Comparison of ENCODE assay signal across 16 cellular contexts in the genomic region with DNA sequence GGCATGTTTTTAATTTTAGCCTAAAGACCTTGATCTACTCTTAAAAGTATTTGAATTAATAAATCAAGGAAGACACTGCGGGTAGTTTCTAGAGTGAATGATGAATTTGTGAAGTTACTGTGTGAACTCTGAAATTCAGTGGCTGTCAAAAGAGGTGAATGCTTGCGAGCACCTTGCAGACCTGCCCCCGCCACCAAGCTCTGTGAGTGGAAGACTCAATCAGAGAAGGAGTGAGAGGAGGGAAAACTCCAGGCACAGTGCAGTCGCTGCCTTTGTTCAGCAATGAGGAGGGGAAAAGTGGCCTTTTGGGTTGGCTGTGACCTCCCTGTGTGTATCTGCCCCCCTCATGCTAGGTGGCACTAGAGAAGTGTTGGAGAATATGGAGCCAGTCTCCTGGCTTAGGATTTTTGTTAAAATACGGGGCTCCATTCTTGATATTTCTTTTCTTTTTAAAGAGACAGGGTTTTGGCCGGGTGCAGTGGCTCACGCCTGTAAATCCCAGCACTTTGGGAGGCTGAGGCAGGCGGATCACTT. TPM values are rescaled to one million over a fixed set of nuclear protein-coding genes. Genes with fewer than 3 reads are reported as not detected.
DNase-seq lines count a peak whose midpoint lies in the region; ATAC-seq and TF ChIP-seq lines count a peak whose summit lies in the region.
"Had no signal": no experiment of that assay in that cellular context is flagged by ENCODE, and none has a peak within 500 bp of the region (broad histone marks: within the 10 kb centered on the region; RNA-seq: fewer than 3 reads in every experiment).

No MANE protein-coding gene starts in this region.

- H3K4me3 ChIP-seq in CD4-positive, CD25-positive, alpha-beta regulatory T cell (ENCODE audit: low read depth, low read length): no peak overlapping the region
- H3K4me3 ChIP-seq in HL-60 (replicated peaks; ENCODE audit: insufficient read depth, low read length) (no peak overlapping the region), colonic mucosa (no peak overlapping the region), parathyroid adenoma (ENCODE audit: low read depth, low read length) (no peak overlapping the region), tibial artery (no peak overlapping the region)
- H3K4me3 ChIP-seq: pancreas, SK-N-MC, spleen had no signal

- H3K4me1 ChIP-seq in CD4-positive, CD25-positive, alpha-beta regulatory T cell (ENCODE audit: control insufficient read depth, insufficient read depth, low read length, poor library complexity, severe bottlenecking): no peaks in the 10 kb centered on the region
- H3K4me1 ChIP-seq in colonic mucosa (peaks cover 4% of the 10 kb centered on the region), parathyroid adenoma (peaks cover 42% of the 10 kb centered on the region), tibial artery (peaks cover 0 to 15% (median 11%) of the 10 kb centered on the region in 4 donors)
- H3K4me1 ChIP-seq: BE2C had no signal

- DNase-seq in CD4-positive, CD25-positive, alpha-beta regulatory T cell: no peak
- DNase-seq in HL-60 (ENCODE audit: low read depth in 1 of 2, low spot score in 1 of 2) (no peak), colonic mucosa (no peak), tibial artery (no peak), HT-29 (ENCODE audit: low spot score) (no peak), kidney tubule cell (ENCODE audit: low spot score) (no peak)
- DNase-seq: BE2C, kidney, pancreas had no signal

- ATAC-seq in CD4-positive, CD25-positive, alpha-beta regulatory T cell (ENCODE audit: low read depth in 2 of 2): no peak
- ATAC-seq in esophagus mucosa: no peak

- H3K79me2 ChIP-seq in parathyroid adenoma: peaks cover 46% of the 10 kb centered on the region

- H3K9ac ChIP-seq in colonic mucosa (ENCODE audit: low read depth in 2 of 2, low read length in 2 of 2) (peak overlapping the region in 1 of 2 donors; percentile 58), parathyroid adenoma (no peak overlapping the region)

- H2AFZ ChIP-seq in parathyroid adenoma: peak overlapping the region; percentile 54

- intact Hi-C loops in colonic mucosa (cut with DNase I) (no loop called here), tibial artery (cut with DNase I; ENCODE audit: low total_unique reads) (no loop called here)

- no peak overlapping the region for H3K4me2 ChIP-seq in parathyroid adenoma (ENCODE audit: low read length)

- H3K36me3 ChIP-seq in CD4-positive, CD25-positive, alpha-beta regulatory T cell (ENCODE audit: control insufficient read depth, insufficient read depth, low read length): no peaks in the 10 kb centered on the region
- H3K36me3 ChIP-seq in colonic mucosa (no peaks in the 10 kb centered on the region), parathyroid adenoma (ENCODE audit: control insufficient read depth, insufficient read depth, low read length) (no peaks in the 10 kb centered on the region), tibial artery (no peaks in the 10 kb centered on the region)
- H3K36me3 ChIP-seq: BE2C, pancreas, spleen had no signal

- no peaks in the 10 kb centered on the region for H3K9me3 Mint-ChIP-seq in CD4-positive, CD25-positive, alpha-beta regulatory T cell
- H3K9me3 Mint-ChIP-seq: stimulated activated naive CD8-positive, alpha-beta T cell treated with anti-CD3 and anti-CD28 coated beads, Interleukin-15, Interleukin-2, amounts not matched to agents 100 ng/mL and 50 ng/mL, for 24 hours had no signal

- no peak overlapping the region for H3K27ac ChIP-seq in CD4-positive, CD25-positive, alpha-beta regulatory T cell (ENCODE audit: insufficient read depth, low read length, poor library complexity, severe bottlenecking)
- peak overlapping the region; percentile 96 for H3K27ac ChIP-seq in HL-60 (replicated peaks)
- peak overlapping the region; percentile 78 for H3K27ac ChIP-seq in colonic mucosa
- peak overlapping the region; percentile 55 for H3K27ac ChIP-seq in parathyroid adenoma
- no peak overlapping the region for H3K27ac ChIP-seq in tibial artery
- H3K27ac ChIP-seq: SK-N-MC, VCaP had no signal

- H3K4me3 Mint-ChIP-seq in CD4-positive, CD25-positive, alpha-beta regulatory T cell: no peak overlapping the region
- H3K4me3 Mint-ChIP-seq: stimulated activated naive CD8-positive, alpha-beta T cell treated with anti-CD3 and anti-CD28 coated beads, Interleukin-15, Interleukin-2, amounts not matched to agents 100 ng/mL and 50 ng/mL, for 24 hours had no signal

- H3K27ac Mint-ChIP-seq in CD4-positive, CD25-positive, alpha-beta regulatory T cell: peak overlapping the region in 2 of 3 donors; percentile 10 to 46
- H3K27ac Mint-ChIP-seq: stimulated activated naive CD8-positive, alpha-beta T cell treated with anti-CD3 and anti-CD28 coated beads, Interleukin-15, Interleukin-2, amounts not matched to agents 100 ng/mL and 50 ng/mL, for 24 hours had no signal

- TF ChIP-seq CTCF in HL-60 (IDR thresholded peaks at IDR 0.05; ENCODE audit: insufficient read depth, low read length): no peak
- no peak for TF ChIP-seq CTCF in colonic mucosa (IDR thresholded peaks at IDR 0.05)
- no peak for TF ChIP-seq CTCF in parathyroid adenoma (IDR thresholded peaks at IDR 0.05)
- TF ChIP-seq CTCF in tibial artery (IDR thresholded peaks at IDR 0.05): no peak

- H3K4me1 Mint-ChIP-seq in CD4-positive, CD25-positive, alpha-beta regulatory T cell: peaks cover 2 to 37% (median 21%) of the 10 kb centered on the region in 4 donors

- H3K27me3 Mint-ChIP-seq in CD4-positive, CD25-positive, alpha-beta regulatory T cell: peaks cover 4% of the 10 kb centered on the region

- no peaks in the 10 kb centered on the region for H3K27me3 ChIP-seq in CD4-positive, CD25-positive, alpha-beta regulatory T cell (ENCODE audit: control insufficient read depth, insufficient read depth, low read length)
- H3K27me3 ChIP-seq in HL-60 (ENCODE audit: insufficient read depth, poor library complexity, severe bottlenecking) (no peaks in the 10 kb centered on the region), colonic mucosa (no peaks in the 10 kb centered on the region), parathyroid adenoma (ENCODE audit: control insufficient read depth, insufficient read depth, low read length) (no peaks in the 10 kb centered on the region), tibial artery (no peaks in the 10 kb centered on the region)
- H3K27me3 ChIP-seq: BE2C, pancreas had no signal

- no peaks in the 10 kb centered on the region for H3K9me3 ChIP-seq in CD4-positive, CD25-positive, alpha-beta regulatory T cell (ENCODE audit: control insufficient read depth in 2 of 2, low read length in 2 of 2)
- H3K9me3 ChIP-seq in colonic mucosa (no peaks in the 10 kb centered on the region), parathyroid adenoma (ENCODE audit: control insufficient read depth, low read length) (no peaks in the 10 kb centered on the region), tibial artery (no peaks in the 10 kb centered on the region)
- H3K9me3 ChIP-seq: BE2C, pancreas, spleen had no signal

- peaks cover 3% of the 10 kb centered on the region for H3K36me3 Mint-ChIP-seq in CD4-positive, CD25-positive, alpha-beta regulatory T cell

RNA-seq across cellular contexts. Expression of a gene that starts 53.0 kb away (rescaled TPM):
- not detected for total RNA-seq in CD4-positive, CD25-positive, alpha-beta regulatory T cell
- under 1 TPM in 3 of 4 donors, not detected in 1; 0.10 to 0.32 (median 0.15) TPM for polyA plus RNA-seq in CD4-positive, CD25-positive, alpha-beta regulatory T cell
- 100 to 1,000 TPM in 1 of 2 donors, 10 to 100 TPM in 1; 31.4 to 105 TPM for total RNA-seq in colonic mucosa
- total RNA-seq in HT-29 (2014; rRNA removed; shearing (Covaris generic)): 0.08 and 1.4 TPM in 2 replicates
- total RNA-seq in esophagus mucosa: 9.2 TPM
- total RNA-seq: astrocyte had no signal

Comparison
In these comparisons a context has a peak if more than half of its experiments do, and no peak if none do; other contexts are left out.
1. H3K27ac ChIP-seq: peak in HL-60 (single experiment), colonic mucosa (single experiment) and parathyroid adenoma (single experiment); none in CD4-positive, CD25-positive, alpha-beta regulatory T cell (single experiment) and tibial artery (0 of 2).